ENCODE assay signal across 9 cellular contexts in the genomic region with DNA sequence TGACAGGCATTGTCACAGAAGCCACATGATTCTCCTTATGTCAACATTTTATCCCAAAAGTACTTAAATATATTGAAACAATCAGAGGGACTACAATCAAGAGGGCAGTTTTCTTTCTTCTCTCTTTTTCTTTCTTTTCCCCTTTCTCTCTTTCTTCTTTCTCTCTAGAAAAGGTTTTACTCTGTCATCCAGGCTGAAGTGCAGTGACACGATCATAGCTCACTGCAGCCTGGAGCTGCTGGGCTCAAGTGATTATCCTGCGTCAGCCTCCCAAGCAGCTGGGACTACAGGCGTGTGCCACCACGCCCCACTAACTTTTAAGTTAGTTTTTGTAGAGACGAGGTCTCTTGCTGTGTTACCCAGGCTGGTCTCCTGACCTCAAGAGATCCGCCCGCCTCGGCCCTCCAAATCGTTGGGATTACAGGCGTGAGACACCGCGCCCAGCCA. TPM values are rescaled to one million over a fixed set of nuclear protein-coding genes. Genes with fewer than 3 reads are reported as not detected.
DNase-seq lines count a peak whose midpoint lies in the region; ATAC-seq and TF ChIP-seq lines count a peak whose summit lies in the region.
"Had no signal": no experiment of that assay in that cellular context is flagged by ENCODE, and none has a peak within 500 bp of the region (broad histone marks: within the 10 kb centered on the region; RNA-seq: fewer than 3 reads in every experiment).

No MANE protein-coding gene starts in this region.

- H3K36me3 Mint-ChIP-seq in activated CD4-positive, alpha-beta T cell treated with anti-CD3 and anti-CD28 coated beads, Interleukin-2, amount 10 ng/mL, durations not matched to agents 24 days and 14 days (ENCODE audit: low read depth): peaks cover 9% of the 10 kb centered on the region

- H3K4me1 ChIP-seq in adrenal gland (replicated peaks in 1 of 2): peaks cover 22 to 37% of the 10 kb centered on the region in 2 donors
- peaks cover 15 to 52% of the 10 kb centered on the region in 2 donors for H3K4me1 ChIP-seq in left lung
- H3K4me1 ChIP-seq in thoracic aorta (ENCODE audit: control insufficient read depth in 1 of 2, low read depth in 2 of 2): peaks cover 18 to 30% of the 10 kb centered on the region in 2 donors

- H3K27me3 Mint-ChIP-seq in activated CD4-positive, alpha-beta T cell treated with anti-CD3 and anti-CD28 coated beads, Interleukin-2, amount 10 ng/mL, durations not matched to agents 24 days and 14 days: peaks cover 51% of the 10 kb centered on the region

- 75 to 80% (median 78%) methylated on average over 12 of the region's 12 CpGs for WGBS in adrenal gland, 4 donors

- H3K4me3 Mint-ChIP-seq in activated CD4-positive, alpha-beta T cell treated with anti-CD3 and anti-CD28 coated beads, Interleukin-2, amount 10 ng/mL, durations not matched to agents 24 days and 14 days: peak overlapping the region; percentile 82

- H3K9me3 ChIP-seq in adrenal gland (replicated peaks in 1 of 3) (no peaks in the 10 kb centered on the region), left lung (no peaks in the 10 kb centered on the region), thoracic aorta (no peaks in the 10 kb centered on the region)

- ATAC-seq in left lung (no peak), thoracic aorta (ENCODE audit: insufficient number of reproducible peaks, low FRiP score, low read depth) (no peak)

- H3K9me3 Mint-ChIP-seq in activated CD4-positive, alpha-beta T cell treated with anti-CD3 and anti-CD28 coated beads, Interleukin-2, amount 10 ng/mL, durations not matched to agents 24 days and 14 days: no peaks in the 10 kb centered on the region

- peak; percentile 49 for DNase-seq in activated CD4-positive, alpha-beta T cell treated with anti-CD3 and anti-CD28 coated beads, Interleukin-2, amount 10 ng/mL, durations not matched to agents 24 days and 14 days
- DNase-seq in activated CD4-positive, alpha-beta T cell treated with anti-CD3 and anti-CD28 coated beads for 1 hour: no peak
- peak in 4 of 7 donors; percentile 30 to 38 (median 34) for DNase-seq in adrenal gland
- peak in 1 of 2 donors; percentile 62 for DNase-seq in left lung
- no peak for DNase-seq in thoracic aorta (ENCODE audit: low spot score)
- no peak for DNase-seq in HuH-7.5 (ENCODE audit: low spot score)
- DNase-seq in NOMO-1 treated with dmso at 0.1 percent for 144 hours (lab: John Stamatoyannopoulos, UW; ENCODE audit: unreplicated experiment): no peak
- no peak for DNase-seq in islet precursor cell
- DNase-seq: occipital lobe had no signal

- no peak for TF ChIP-seq CTCF in adrenal gland (IDR thresholded peaks at IDR 0.05)
- no peak for TF ChIP-seq CTCF in left lung (IDR thresholded peaks at IDR 0.05)
- no peak for TF ChIP-seq CTCF in thoracic aorta (IDR thresholded peaks at IDR 0.05)

- H3K4me3 ChIP-seq in adrenal gland (peak overlapping the region in 3 of 4 donors; percentile 56 to 96 (median 93)), left lung (peak overlapping the region in 1 of 2 donors; percentile 78), thoracic aorta (peak overlapping the region; percentile 81)

- H3K27me3 ChIP-seq in adrenal gland: no peaks in the 10 kb centered on the region
- H3K27me3 ChIP-seq in left lung: peaks cover 0 to 5% of the 10 kb centered on the region in 2 donors
- no peaks in the 10 kb centered on the region for H3K27me3 ChIP-seq in thoracic aorta (replicated peaks; ENCODE audit: insufficient read depth)

- intact Hi-C loops in activated CD4-positive, alpha-beta T cell treated with anti-CD3 and anti-CD28 coated beads, Interleukin-2, amount 10 ng/mL, durations not matched to agents 24 days and 14 days (cut with micrococcal nuclease): loop anchor here (1.0 to 2.0 kb wide), 3 partner anchors 13 to 51 kb away; no protein-coding TSS in a partner anchor
- intact Hi-C loops in adrenal gland (cut with DNase I): no loop called here
- intact Hi-C loops in left lung (cut with DNase I): no loop called here

- peaks cover 27% of the 10 kb centered on the region for H3K4me1 Mint-ChIP-seq in activated CD4-positive, alpha-beta T cell treated with anti-CD3 and anti-CD28 coated beads, Interleukin-2, amount 10 ng/mL, durations not matched to agents 24 days and 14 days

- H3K27ac Mint-ChIP-seq in activated CD4-positive, alpha-beta T cell treated with anti-CD3 and anti-CD28 coated beads, Interleukin-2, amount 10 ng/mL, durations not matched to agents 24 days and 14 days: no peak overlapping the region

- no peak for TF ChIP-seq POLR2A in adrenal gland (IDR thresholded peaks at IDR 0.05)

- H3K36me3 ChIP-seq in adrenal gland (replicated peaks in 1 of 2) (no peaks in the 10 kb centered on the region), left lung (no peaks in the 10 kb centered on the region), thoracic aorta (no peaks in the 10 kb centered on the region)

- H3K27ac ChIP-seq in adrenal gland (peak overlapping the region; percentile 85 to 98 (median 94)), left lung (peak overlapping the region; percentile 71 to 90), thoracic aorta (peak overlapping the region; percentile 77 to 93)

RNA-seq across cellular contexts. Expression of gene PRKD3, which starts 1.0 kb away (rescaled TPM):
- 20.2 and 21.9 TPM in 2 replicates for total RNA-seq in activated CD4-positive, alpha-beta T cell treated with anti-CD3 and anti-CD28 coated beads, Interleukin-2, amount 10 ng/mL, durations not matched to agents 24 days and 14 days
- 100 to 1,000 TPM in 1 of 8 donors, 10 to 100 TPM in 7; 31.7 to 136 (median 56.8) TPM for total RNA-seq in adrenal gland
- polyA plus RNA-seq in adrenal gland: 10 to 100 TPM; 10.9 to 69.1 (median 15.3) TPM
- 10 to 100 TPM; 36.2 to 43.7 TPM for total RNA-seq in left lung
- total RNA-seq in thoracic aorta: 10 to 100 TPM; 46.8 to 78.4 TPM

RNA-seq across cellular contexts. Expression of gene QPCT, which starts 18.8 kb away (rescaled TPM):
- total RNA-seq in activated CD4-positive, alpha-beta T cell treated with anti-CD3 and anti-CD28 coated beads, Interleukin-2, amount 10 ng/mL, durations not matched to agents 24 days and 14 days: 2.0 and 2.1 TPM in 2 replicates
- total RNA-seq in adrenal gland (100 to 1,000 TPM in 7 of 8 donors, 10 to 100 TPM in 1; 83.1 to 554 (median 207) TPM), left lung (10 to 100 TPM; 11.5 to 16.6 TPM), thoracic aorta (1 to 10 TPM; 5.0 to 6.8 TPM)
- 100 to 1,000 TPM in 2 of 3 donors, 10 to 100 TPM in 1; 30.6 to 746 (median 180) TPM for polyA plus RNA-seq in adrenal gland

Comparison
In these comparisons a context has a peak if more than half of its experiments do, and no peak if none do; other contexts are left out.
1. DNase-seq: peak in activated CD4-positive, alpha-beta T cell treated with anti-CD3 and anti-CD28 coated beads, Interleukin-2, amount 10 ng/mL, durations not matched to agents 24 days and 14 days (single experiment) and adrenal gland (4 of 7); none in activated CD4-positive, alpha-beta T cell treated with anti-CD3 and anti-CD28 coated beads for 1 hour (single experiment), thoracic aorta (single experiment), HuH-7.5 (single experiment), NOMO-1 treated with dmso at 0.1 percent for 144 hours (single experiment) and islet precursor cell (single experiment).
2. RNA of gene QPCT, which starts 18.8 kb away (total RNA-seq): 83.1 to 554 TPM in adrenal gland; 11.5 to 16.6 TPM in left lung, 5.0 to 6.8 TPM in thoracic aorta and 2.0 to 2.1 TPM in activated CD4-positive, alpha-beta T cell treated with anti-CD3 and anti-CD28 coated beads, Interleukin-2, amount 10 ng/mL, durations not matched to agents 24 days and 14 days; every median in the first group is over 4 times any median in the second.
3. Peak in every context shown above with its lines, with median percentiles within 50 percentile points of each other: H3K27ac ChIP-seq.